Comparison of ENCODE assay signal across 1 cellular context in genomic region chr1:67044631-67045270, GRCh38.
TF ChIP-seq lines count a peak whose summit lies in the region.

No MANE protein-coding gene starts in this region.

TF ChIP-seq in GM12878, 131 proteins besides CTCF, POLR2A, EP300 and RAD21:
- no peak for TF ChIP-seq E4F1 (IDR thresholded peaks at IDR 0.05; ENCODE audit: borderline replicate concordance, partially characterized antibody)
- no peak for TF ChIP-seq DPF2 (IDR thresholded peaks at IDR 0.05)
